In the genomic region with DNA sequence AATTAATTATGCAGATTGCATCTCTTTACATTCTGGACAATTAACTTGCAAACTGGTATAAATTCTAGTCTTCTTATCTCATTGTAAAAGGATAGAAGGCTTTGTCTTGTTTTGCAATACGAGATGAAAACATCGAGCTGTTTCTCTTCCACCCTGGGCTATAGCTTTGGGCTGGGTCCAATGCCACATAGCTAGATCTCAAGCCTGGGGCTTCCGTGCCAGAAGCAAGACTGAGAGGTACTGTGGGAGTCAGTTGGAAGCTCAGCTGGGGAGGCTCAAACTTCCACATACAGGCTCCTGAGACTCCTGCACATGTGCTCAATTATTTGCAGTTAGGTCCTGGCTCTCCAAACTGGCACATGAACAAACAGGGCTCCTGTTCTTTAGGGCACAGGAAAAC, we compare ENCODE assay signal across 28 cellular contexts.
"Had no signal": no experiment of that assay in that cellular context is flagged by ENCODE, and none has a peak within 500 bp of the region (broad histone marks: within the 10 kb centered on the region; RNA-seq: fewer than 3 reads in every experiment).

No MANE protein-coding gene starts in this region.

- H3K27ac ChIP-seq: body of pancreas, dorsolateral prefrontal cortex had no signal

- DNase-seq: activated CD4-positive, alpha-beta memory T cell treated with anti-CD3 and anti-CD28 coated beads for 36 hours; activated CD4-positive, alpha-beta T cell treated with anti-CD3 and anti-CD28 coated beads for 36 hours; activated CD4-positive, alpha-beta T cell treated with anti-CD3 and anti-CD28 coated beads, Interleukin-2, amount 10 ng/mL, durations not matched to agents 24 days and 14 days; activated CD4-positive, CD25-positive, alpha-beta regulatory T cell; activated CD4-positive, CD25-positive, alpha-beta regulatory T cell treated with anti-CD3 and anti-CD28 coated beads, Interleukin-2, amount 50 U/mL, for 72 hours; activated CD8-positive, alpha-beta memory T cell treated with anti-CD3 and anti-CD28 coated beads, Interleukin-2, amount 10 ng/mL, durations not matched to agents 7 days and 5 days; activated CD8-positive, alpha-beta memory T cell treated with anti-CD3 and anti-CD28 coated beads, Interleukin-2, amount 50 U/mL, for 4 hours; activated CD8-positive, alpha-beta T cell treated with anti-CD3 and anti-CD28 coated beads, Interleukin-2, amount 10 ng/mL, durations not matched to agents 7 days and 5 days; activated effector memory CD4-positive, alpha-beta T cell treated with anti-CD3 and anti-CD28 coated beads, Interleukin-2, amount 50 U/mL, for 16 hours; activated naive CD4-positive, alpha-beta T cell treated with anti-CD3 and anti-CD28 coated beads for 36 hours; activated naive CD8-positive, alpha-beta T cell treated with anti-CD3 and anti-CD28 coated beads for 36 hours; activated naive CD8-positive, alpha-beta T cell treated with anti-CD3 and anti-CD28 coated beads, Interleukin-2, amount 50 U/mL, for 24 hours; activated T-cell treated with anti-CD3 and anti-CD28 coated beads, Interleukin-2, amount 50 U/mL, for 1 hour; activated T-cell treated with anti-CD3 and anti-CD28 coated beads, Interleukin-2, amount 50 U/mL, for 48 hours; amniotic stem cell; anterior cingulate cortex; central memory CD4-positive, alpha-beta T cell; cerebellar nuclear complex; colonic mucosa; dorsolateral prefrontal cortex; effector memory CD4-positive, alpha-beta T cell; endodermal cell; foreskin fibroblast; head of caudate nucleus; T-helper 1 cell; T-helper 17 cell had no signal

- H3K9me3 ChIP-seq: body of pancreas, colonic mucosa had no signal

- H3K4me3 ChIP-seq: body of pancreas, colonic mucosa, dorsolateral prefrontal cortex had no signal

- H3K4me1 ChIP-seq: body of pancreas had no signal

- H3K36me3 ChIP-seq: colonic mucosa had no signal

- ATAC-seq: activated CD4-positive, alpha-beta T cell treated with anti-CD3 and anti-CD28 coated beads for 36 hours; activated CD8-positive, alpha-beta memory T cell treated with anti-CD3 and anti-CD28 coated beads, Interleukin-2, amount 10 ng/mL, durations not matched to agents 7 days and 5 days; activated CD8-positive, alpha-beta T cell treated with anti-CD3 and anti-CD28 coated beads, Interleukin-2, amount 10 ng/mL, durations not matched to agents 7 days and 5 days; activated naive CD8-positive, alpha-beta T cell treated with anti-CD3 and anti-CD28 coated beads, Interleukin-2, amount 50 U/mL, for 24 hours; body of pancreas; esophagus mucosa; T-helper 17 cell had no signal

- H3K27me3 ChIP-seq: body of pancreas, colonic mucosa had no signal
